In genomic region chr10:36880898-36881297, GRCh38 we compare ENCODE assay signal across 9 cellular contexts.
DNase-seq lines count a peak whose midpoint lies in the region; ATAC-seq and TF ChIP-seq lines count a peak whose summit lies in the region.
"Had no signal": no experiment of that assay in that cellular context is flagged by ENCODE, and none has a peak within 500 bp of the region (broad histone marks: within the 10 kb centered on the region; RNA-seq: fewer than 3 reads in every experiment).

No MANE protein-coding gene starts in this region.

- H3K27me3 ChIP-seq in GM23338 (ENCODE audit: insufficient read depth): no peaks in the 10 kb centered on the region
- peaks cover 5% of the 10 kb centered on the region; the same call in 1 of the 2 replicates for H3K27me3 ChIP-seq in SK-N-SH (ENCODE audit: insufficient read depth)
- no peaks in the 10 kb centered on the region for H3K27me3 ChIP-seq in hepatocyte

- WGBS in SK-N-SH (ENCODE audit: low lambda C conversion rate): 8% methylated on average over 5 of the region's 5 CpGs
- 26% methylated on average over 5 of the region's 5 CpGs for whole genome bisulfite sequencing in hepatocyte (ENCODE audit: low lambda C conversion rate, missing lambda C conversion rate)

- TF ChIP-seq CTCF in GM23338 (conservative IDR thresholded peaks at IDR 0.05; ENCODE audit: low read depth in 2 of 2): peak; percentile 48 to 61
- TF ChIP-seq CTCF in SK-N-SH (IDR thresholded peaks at IDR 0.05): peak; percentile 61
- peak; percentile 52 for TF ChIP-seq CTCF in hepatocyte (IDR thresholded peaks at IDR 0.05; ENCODE audit: poor library complexity)

- no peak for TF ChIP-seq EP300 in SK-N-SH (IDR thresholded peaks at IDR 0.05; ENCODE audit: borderline replicate concordance in 1 of 2, low read depth in 1 of 2, low read length in 1 of 2)

- H2AFZ ChIP-seq in GM23338 (no peak overlapping the region), SK-N-SH (ENCODE audit: low read depth) (no peak overlapping the region), hepatocyte (no peak overlapping the region)

- CTCF ChIA-PET in SK-N-SH (lab: Yijun Ruan, JAX): interaction anchor here (0.6 to 4.0 kb wide), 22 partner anchors 8 to 1886 kb away, joined by 3 to 37 read pairs (median 4); no protein-coding TSS in a partner anchor

- no peak overlapping the region for H3K4me3 Mint-ChIP-seq in GM23338

- no peak overlapping the region for H3K4me2 ChIP-seq in GM23338
- H3K4me2 ChIP-seq in SK-N-SH: no peak overlapping the region
- H3K4me2 ChIP-seq in hepatocyte: no peak overlapping the region

- H3K4me3 ChIP-seq in GM23338: no peak overlapping the region
- H3K4me3 ChIP-seq in SK-N-SH (ENCODE audit: low read depth in 2 of 2, low read length in 1 of 2): no peak overlapping the region
- no peak overlapping the region for H3K4me3 ChIP-seq in hepatocyte
- H3K4me3 ChIP-seq: SJSA1 had no signal

- peaks cover 8% of the 10 kb centered on the region; the same call in 1 of the 3 replicates for H3K9me3 Mint-ChIP-seq in GM23338

- no peaks in the 10 kb centered on the region for H3K27me3 Mint-ChIP-seq in GM23338 (ENCODE audit: insufficient read depth, low read depth, poor library complexity)

- H3K9me2 ChIP-seq in GM23338 (ENCODE audit: insufficient read depth): no peaks in the 10 kb centered on the region
- H3K9me2 ChIP-seq in SK-N-SH: no peaks in the 10 kb centered on the region
- no peaks in the 10 kb centered on the region for H3K9me2 ChIP-seq in hepatocyte (replicated peaks; ENCODE audit: insufficient read depth)

- H3K4me1 ChIP-seq in GM23338 (ENCODE audit: insufficient read depth) (no peaks in the 10 kb centered on the region), SK-N-SH (ENCODE audit: control insufficient read depth in 1 of 2, insufficient read depth in 2 of 2, low read depth in 1 of 2, low read length in 1 of 2) (no peaks in the 10 kb centered on the region), hepatocyte (ENCODE audit: insufficient read depth) (no peaks in the 10 kb centered on the region)
- H3K4me1 ChIP-seq: SJSA1 had no signal

- H3K79me2 ChIP-seq in GM23338 (replicated peaks; ENCODE audit: insufficient read depth) (no peaks in the 10 kb centered on the region), SK-N-SH (ENCODE audit: insufficient read depth) (no peaks in the 10 kb centered on the region), hepatocyte (no peaks in the 10 kb centered on the region)

- no peaks in the 10 kb centered on the region for H3K36me3 ChIP-seq in GM23338 (ENCODE audit: insufficient read depth)
- no peaks in the 10 kb centered on the region for H3K36me3 ChIP-seq in SK-N-SH (replicated peaks in 1 of 2; ENCODE audit: control insufficient read depth in 1 of 2, insufficient read depth in 2 of 2, low read length in 1 of 2)
- H3K36me3 ChIP-seq in hepatocyte (replicated peaks; ENCODE audit: insufficient read depth, low read depth): no peaks in the 10 kb centered on the region
- H3K36me3 ChIP-seq: SJSA1 had no signal

- H3K9me3 ChIP-seq in SK-N-SH (no peaks in the 10 kb centered on the region), hepatocyte (ENCODE audit: low read depth) (no peaks in the 10 kb centered on the region)
- H3K9me3 ChIP-seq: SJSA1 had no signal

- no peak overlapping the region for H3K27ac Mint-ChIP-seq in GM23338

- H3K9ac ChIP-seq in SK-N-SH: no peak overlapping the region

- DNase-seq in AG08396 (ENCODE audit: low spot score) (peak; percentile 12), GM23338 (ENCODE audit: low spot score) (peak; percentile 60), SK-N-SH (peak; percentile 23), hepatocyte (ENCODE audit: low spot score) (peak; percentile 13), COR-L47 (lab: John Stamatoyannopoulos, UW) (no peak)
- no peak for DNase-seq in activated CD8-positive, alpha-beta memory T cell treated with anti-CD3 and anti-CD28 coated beads, Interleukin-2, amount 50 U/mL, for 48 hours

- no peaks in the 10 kb centered on the region for H3K36me3 Mint-ChIP-seq in GM23338 (ENCODE audit: low read depth)

- H4K20me1 ChIP-seq in GM23338 (replicated peaks; ENCODE audit: insufficient read depth) (no peaks in the 10 kb centered on the region), SK-N-SH (ENCODE audit: insufficient read depth) (no peaks in the 10 kb centered on the region), hepatocyte (ENCODE audit: insufficient read depth, poor library complexity, severe bottlenecking) (no peaks in the 10 kb centered on the region)

- POLR2A ChIA-PET in SK-N-SH (lab: Yijun Ruan, JAX): no interaction called here

- H3K27ac ChIP-seq in GM23338 (ENCODE audit: low read depth) (no peak overlapping the region), SK-N-SH (ENCODE audit: low read depth in 2 of 2, low read length in 1 of 2) (no peak overlapping the region), hepatocyte (no peak overlapping the region)
- H3K27ac ChIP-seq: SJSA1 had no signal

- ATAC-seq in GM23338: no peak
- no peak for ATAC-seq in GM19452 (IDR thresholded peaks at IDR 0.05; ENCODE audit: unreplicated experiment)
- no peak for ATAC-seq in GM21717 (IDR thresholded peaks at IDR 0.05; ENCODE audit: unreplicated experiment)

- peak; percentile 73 for TF ChIP-seq RAD21 in SK-N-SH (IDR thresholded peaks at IDR 0.05; ENCODE audit: low read length)

- no peaks in the 10 kb centered on the region; the same call in 2 of the 3 replicates for H3K4me1 Mint-ChIP-seq in GM23338

- H3F3A ChIP-seq in GM23338 (replicated peaks; ENCODE audit: low read depth): no peaks in the 10 kb centered on the region
- H3F3A ChIP-seq in SK-N-SH (replicated peaks; ENCODE audit: insufficient read depth): no peaks in the 10 kb centered on the region

TF ChIP-seq in GM23338, 12 proteins besides CTCF, POLR2A, EP300 and RAD21 (continues in another document):
- TF ChIP-seq ZNF114 (CRISPR knock-in tag; IDR thresholded peaks at IDR 0.05) (no peak), JUNB (IDR thresholded peaks at IDR 0.05; ENCODE audit: unreplicated experiment) (no peak), STAT1 (IDR thresholded peaks at IDR 0.05; ENCODE audit: unreplicated experiment) (no peak), REST (IDR thresholded peaks at IDR 0.05; ENCODE audit: unreplicated experiment) (no peak)

TF ChIP-seq in SK-N-SH, 30 proteins besides CTCF, POLR2A, EP300 and RAD21:
- peak; percentile 28; the same call in 1 of the 2 replicates for TF ChIP-seq SMC3 (IDR thresholded peaks at IDR 0.05; ENCODE audit: low read depth, low read length)
- no peak for TF ChIP-seq IRF3 (IDR thresholded peaks at IDR 0.05; ENCODE audit: low read depth, low read length)

Comparison
In these comparisons a context has a peak if more than half of its experiments do, and no peak if none do; other contexts are left out.
1. DNase-seq: peak in AG08396 (single experiment), GM23338 (single experiment), SK-N-SH (single experiment) and hepatocyte (single experiment); none in COR-L47 (single experiment) and activated CD8-positive, alpha-beta memory T cell treated with anti-CD3 and anti-CD28 coated beads, Interleukin-2, amount 50 U/mL, for 48 hours (single experiment).
2. Peak in every context shown above with its lines, with median percentiles within 50 percentile points of each other: CTCF ChIP-seq.